In the genomic region with DNA sequence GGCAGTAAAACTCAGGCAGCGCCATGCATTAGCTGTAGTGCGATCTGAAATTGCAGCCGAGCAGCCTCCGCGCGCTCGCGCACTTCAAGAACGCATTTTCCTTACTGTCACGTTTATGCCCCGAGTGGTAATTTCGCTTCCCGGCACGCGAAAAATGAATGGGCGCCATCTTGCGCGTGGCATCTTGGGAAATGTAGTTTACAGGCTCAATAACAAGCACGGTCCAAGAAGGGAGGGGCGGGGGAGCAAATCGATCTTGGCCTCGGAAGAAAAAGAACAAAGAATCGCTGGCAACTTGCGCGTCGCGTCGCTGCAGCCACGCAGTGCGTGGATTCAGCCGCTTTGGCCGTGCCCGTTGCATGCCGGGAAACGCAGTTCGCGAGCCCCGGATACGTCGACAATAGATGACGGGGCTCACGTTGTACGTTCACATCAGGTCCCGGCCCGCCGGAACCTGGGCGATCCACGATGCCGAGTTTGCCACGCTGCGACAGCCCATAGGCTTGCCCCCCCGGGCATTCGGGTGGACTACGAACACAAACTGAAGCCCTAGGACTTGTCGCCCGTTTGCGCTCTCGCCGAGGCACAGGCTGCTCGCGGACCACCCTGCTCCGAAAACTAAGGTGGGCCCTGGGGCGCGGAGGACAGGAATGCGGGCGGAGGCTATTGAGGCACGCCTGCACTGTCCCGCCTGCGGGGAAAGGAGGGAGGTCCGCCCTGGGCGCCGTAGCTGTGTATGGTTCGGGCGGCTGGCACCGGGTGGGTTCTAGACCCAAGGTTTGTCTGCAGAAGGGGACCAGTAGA, we compare ENCODE assay signal across 8 cellular contexts. TPM values are rescaled to one million over a fixed set of nuclear protein-coding genes. Genes with fewer than 3 reads are reported as not detected.
A peak's percentile ranks its signal among the peaks of the same experiment; 100 is the strongest.
DNase-seq lines count a peak whose midpoint lies in the region; ATAC-seq and TF ChIP-seq lines count a peak whose summit lies in the region.

A gene with protein sequence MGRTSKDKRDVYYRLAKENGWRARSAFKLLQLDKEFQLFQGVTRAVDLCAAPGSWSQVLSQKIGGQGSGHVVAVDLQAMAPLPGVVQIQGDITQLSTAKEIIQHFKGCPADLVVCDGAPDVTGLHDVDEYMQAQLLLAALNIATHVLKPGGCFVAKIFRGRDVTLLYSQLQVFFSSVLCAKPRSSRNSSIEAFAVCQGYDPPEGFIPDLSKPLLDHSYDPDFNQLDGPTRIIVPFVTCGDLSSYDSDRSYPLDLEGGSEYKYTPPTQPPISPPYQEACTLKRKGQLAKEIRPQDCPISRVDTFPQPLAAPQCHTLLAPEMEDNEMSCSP (plus strand): TSS at position 426 of the 804 bp plus-strand sequence. CDS start 1,849 bp downstream, outside the sequence.

- POLR2A ChIA-PET in activated CD4-positive, alpha-beta memory T cell treated with anti-CD3 and anti-CD28 coated beads for 36 hours (lab: Charles Lee) = no interaction called here

- peak within 1 kb of the TSS; percentile 94 for H3K4me3 Mint-ChIP-seq in activated CD4-positive, alpha-beta memory T cell treated with anti-CD3 and anti-CD28 coated beads for 36 hours

- H3K36me3 Mint-ChIP-seq in activated CD4-positive, alpha-beta memory T cell treated with anti-CD3 and anti-CD28 coated beads for 36 hours = peaks cover 20% of the 10 kb centered on the region

- H3K27me3 Mint-ChIP-seq in activated CD4-positive, alpha-beta memory T cell treated with anti-CD3 and anti-CD28 coated beads for 36 hours = no peaks in the 10 kb centered on the region

- TF ChIP-seq CTCF in C4-2B (conservative IDR thresholded peaks at IDR 0.05) (no peak), right lobe of liver (IDR thresholded peaks at IDR 0.05) (no peak)

- peak; percentile 52 for TF ChIP-seq POLR2A in right lobe of liver (IDR thresholded peaks at IDR 0.05)

- DNase-seq in NCI-H82 treated with DMSO at 0.1 percent for 48 hours (lab: John Stamatoyannopoulos, UW; ENCODE audit: unreplicated experiment) (peak; percentile 68), dermis microvascular lymphatic vessel endothelial cell (ENCODE audit: low read depth in 2 of 2) (peak; percentile 71 to 90), right lobe of liver (peak; percentile 84 to 93 (median 91))
- peak; percentile 90 for DNase-seq in activated CD4-positive, alpha-beta memory T cell treated with anti-CD3 and anti-CD28 coated beads for 36 hours
- peak; percentile 73 to 91 for DNase-seq in stimulated activated CD4-positive, alpha-beta T cell treated with anti-CD3 and anti-CD28 coated beads, Interleukin-4, amount 100 ng/mL, for 4 hours

- CTCF ChIA-PET in activated CD4-positive, alpha-beta memory T cell treated with anti-CD3 and anti-CD28 coated beads for 36 hours (lab: Charles Lee) = interaction anchor here (1.6 to 1.9 kb wide), 2 partner anchors 17 to 64 kb away, joined by 5 read pairs; no protein-coding TSS in a partner anchor

- 31% methylated on average over 33 of the region's 75 CpGs for WGBS in right lobe of liver (ENCODE audit: insufficient coverage, low coverage, low lambda C conversion rate, missing lambda C conversion rate)

- H3K4me3 ChIP-seq in right lobe of liver = peak within 1 kb of the TSS; percentile 44 to 77 (median 73)

- H3K4me1 Mint-ChIP-seq in activated CD4-positive, alpha-beta memory T cell treated with anti-CD3 and anti-CD28 coated beads for 36 hours (ENCODE audit: low read depth) = peaks cover 33% of the 10 kb centered on the region

- H3K9me3 ChIP-seq in right lobe of liver = no peaks in the 10 kb centered on the region

- peaks cover 0 to 9% (median 0%) of the 10 kb centered on the region in 4 donors for H3K4me1 ChIP-seq in right lobe of liver

- H3K9me3 Mint-ChIP-seq in activated CD4-positive, alpha-beta memory T cell treated with anti-CD3 and anti-CD28 coated beads for 36 hours = no peaks in the 10 kb centered on the region

- H3K27ac Mint-ChIP-seq in activated CD4-positive, alpha-beta memory T cell treated with anti-CD3 and anti-CD28 coated beads for 36 hours = peak within 1 kb of the TSS; percentile 93

- no peaks in the 10 kb centered on the region for H3K27me3 ChIP-seq in right lobe of liver

- ATAC-seq in GM19395 (IDR thresholded peaks at IDR 0.05; ENCODE audit: unreplicated experiment) = peak; percentile 83
- peak; percentile 88 for ATAC-seq in HG03565 (IDR thresholded peaks at IDR 0.05; ENCODE audit: unreplicated experiment)
- ATAC-seq in right lobe of liver = peak; percentile 89 to 97 (median 92)

- no peaks in the 10 kb centered on the region for H3K36me3 ChIP-seq in right lobe of liver

- H3K27ac ChIP-seq in C4-2B = peak within 1 kb of the TSS; percentile 96
- peak within 1 kb of the TSS; percentile 33 to 63 (median 56) for H3K27ac ChIP-seq in right lobe of liver

- intact Hi-C loops in activated CD4-positive, alpha-beta memory T cell treated with anti-CD3 and anti-CD28 coated beads for 36 hours (cut with micrococcal nuclease) = loop anchor here (1.0 to 5.0 kb wide), 3 partner anchors 46 to 98 kb away; a partner anchor contains a TSS
- intact Hi-C loops in right lobe of liver (cut with DNase I) = no loop called here

RNA-seq across cellular contexts. Expression of the gene that starts here (rescaled TPM):
- total RNA-seq in activated CD4-positive, alpha-beta memory T cell treated with anti-CD3 and anti-CD28 coated beads for 36 hours = 10 to 100 TPM; 62.8 to 73.9 TPM
- total RNA-seq in dermis microvascular lymphatic vessel endothelial cell (35.4 and 41.7 TPM in 2 replicates), right lobe of liver (10 to 100 TPM in 5 of 6 experiments, 1 to 10 TPM in 1; 9.9 to 30.4 (median 12.5) TPM)

Comparison
In these comparisons a context has a peak if more than half of its experiments do, and no peak if none do; other contexts are left out.
1. Peak in every context shown above with its lines: DNase-seq, ATAC-seq, H3K4me3 ChIP-seq and H3K27ac ChIP-seq.